8 cellular contexts compared by ENCODE assay signal in genomic region chr5:96963267-96963666, GRCh38. TPM values are rescaled to one million over a fixed set of nuclear protein-coding genes. Genes with fewer than 3 reads are reported as not detected.
DNase-seq lines count a peak whose midpoint lies in the region; ATAC-seq, FAIRE-seq and TF ChIP-seq lines count a peak whose summit lies in the region.

No MANE protein-coding gene starts in this region.

- H3K4me2 ChIP-seq in DOHH2 (ENCODE audit: low read length) (peak overlapping the region; percentile 75), neural progenitor cell (no peak overlapping the region)

- peaks cover 55% of the 10 kb centered on the region for H3K4me1 ChIP-seq in DOHH2 (ENCODE audit: control insufficient read depth, low read length)
- H3K4me1 ChIP-seq in adrenal gland (replicated peaks in 1 of 2), result peaks cover 19 to 47% of the 10 kb centered on the region in 2 donors
- H3K4me1 ChIP-seq in kidney (ENCODE audit: control insufficient read depth in 1 of 2, insufficient read depth in 1 of 2, low read depth in 1 of 2, low read length in 2 of 2), result peaks cover 3 to 6% of the 10 kb centered on the region in 2 donors
- H3K4me1 ChIP-seq in neural progenitor cell, result no peaks in the 10 kb centered on the region
- H3K4me1 ChIP-seq in testis, result no peaks in the 10 kb centered on the region

- H2AFZ ChIP-seq in neural progenitor cell (replicated peaks), result no peak overlapping the region

- H3K4me3 ChIP-seq in DOHH2 (ENCODE audit: low read length) (no peak overlapping the region), adrenal gland (no peak overlapping the region), kidney (ENCODE audit: low read length in 2 of 2) (no peak overlapping the region), neural progenitor cell (no peak overlapping the region), testis (no peak overlapping the region)

- no peak for FAIRE-seq in kidney (lab: Jason Lieb, UNC)

- DNase-seq in adrenal gland (peak; percentile 26 to 76 (median 46)), kidney (peak; percentile 66), NCI-H1417 treated with DMSO at 0.1 percent for 48 hours (lab: John Stamatoyannopoulos, UW) (no peak), neural progenitor cell (ENCODE audit: low spot score) (no peak), testis (no peak)

- H3K27me3 ChIP-seq in DOHH2 (ENCODE audit: control insufficient read depth, low read length), result no peaks in the 10 kb centered on the region
- H3K27me3 ChIP-seq in adrenal gland, result no peaks in the 10 kb centered on the region
- H3K27me3 ChIP-seq in neural progenitor cell, result no peaks in the 10 kb centered on the region
- H3K27me3 ChIP-seq in testis, result no peaks in the 10 kb centered on the region

- no peak overlapping the region for H3K9ac ChIP-seq in kidney (ENCODE audit: low read length in 2 of 2)
- no peak overlapping the region for H3K9ac ChIP-seq in neural progenitor cell

- H4K20me1 ChIP-seq in DOHH2 (ENCODE audit: control insufficient read depth, insufficient read depth, low read depth, low read length) (no peaks in the 10 kb centered on the region), neural progenitor cell (ENCODE audit: low read depth) (no peaks in the 10 kb centered on the region)

- H3K36me3 ChIP-seq in DOHH2 (ENCODE audit: control insufficient read depth, low read length) (peaks cover 34% of the 10 kb centered on the region), KOPT-K1 (ENCODE audit: insufficient read depth, low read length) (0 out of 2 replicates have a peak, but pooled peaks cover 7% of the 10 kb centered on the region), adrenal gland (replicated peaks in 1 of 2) (no peaks in the 10 kb centered on the region), kidney (ENCODE audit: control insufficient read depth in 1 of 2, insufficient read depth in 2 of 2, low read length in 2 of 2) (no peaks in the 10 kb centered on the region), neural progenitor cell (no peaks in the 10 kb centered on the region), testis (ENCODE audit: low read depth, missing control alignments) (no peaks in the 10 kb centered on the region)

- no peaks in the 10 kb centered on the region for H3K9me2 ChIP-seq in DOHH2 (replicated peaks; ENCODE audit: control insufficient read depth, low read length)

- TF ChIP-seq CTCF in DOHH2 (IDR thresholded peaks at IDR 0.05; ENCODE audit: low read depth, low read length, poor library complexity, severe bottlenecking) (no peak), adrenal gland (IDR thresholded peaks at IDR 0.05) (no peak), kidney (IDR thresholded peaks at IDR 0.05; ENCODE audit: borderline replicate concordance, extremely low read depth, insufficient read depth) (no peak), neural progenitor cell (IDR thresholded peaks at IDR 0.05) (no peak), testis (IDR thresholded peaks at IDR 0.05) (no peak)

- intact Hi-C loops in adrenal gland (cut with DNase I) (no loop called here), kidney (cut with DNase I) (no loop called here), testis (cut with DNase I; ENCODE audit: low total_unique reads) (no loop called here)

- H3K36me3 Mint-ChIP-seq in neural progenitor cell, result peaks cover 2% of the 10 kb centered on the region

- peaks cover 30% of the 10 kb centered on the region for H3F3A ChIP-seq in DOHH2 (ENCODE audit: control insufficient read depth, insufficient read depth)
- no peaks in the 10 kb centered on the region for H3F3A ChIP-seq in neural progenitor cell (ENCODE audit: low read depth)

- peaks cover 15% of the 10 kb centered on the region for H3K4me1 Mint-ChIP-seq in neural progenitor cell

- TF ChIP-seq POLR2A in adrenal gland (IDR thresholded peaks at IDR 0.05) (no peak), testis (IDR thresholded peaks at IDR 0.05) (no peak)

- H3K27ac Mint-ChIP-seq in neural progenitor cell, result no peak overlapping the region

- H3K79me2 ChIP-seq in DOHH2 (ENCODE audit: control insufficient read depth, low read length), result peaks cover 97% of the 10 kb centered on the region
- H3K79me2 ChIP-seq in neural progenitor cell (ENCODE audit: low read depth), result no peaks in the 10 kb centered on the region

- peaks cover 3% of the 10 kb centered on the region for H3K9me3 Mint-ChIP-seq in neural progenitor cell

- ATAC-seq in GM21423 (IDR thresholded peaks at IDR 0.05; ENCODE audit: unreplicated experiment), result peak; percentile 69

- no peak overlapping the region for H3K4me3 Mint-ChIP-seq in neural progenitor cell

- no peaks in the 10 kb centered on the region for H3K9me3 ChIP-seq in DOHH2 (ENCODE audit: control insufficient read depth, insufficient read depth, low read length)
- no peaks in the 10 kb centered on the region for H3K9me3 ChIP-seq in KOPT-K1 (ENCODE audit: insufficient read depth, low read length, poor library complexity, severe bottlenecking)
- H3K9me3 ChIP-seq in adrenal gland (replicated peaks in 1 of 3), result no peaks in the 10 kb centered on the region
- no peaks in the 10 kb centered on the region for H3K9me3 ChIP-seq in kidney (ENCODE audit: control insufficient read depth in 1 of 2, low read length in 2 of 2)
- no peaks in the 10 kb centered on the region for H3K9me3 ChIP-seq in neural progenitor cell (ENCODE audit: low read depth)
- H3K9me3 ChIP-seq in testis, result no peaks in the 10 kb centered on the region

- H3K27me3 Mint-ChIP-seq in neural progenitor cell (ENCODE audit: insufficient read depth, low read depth), result no peaks in the 10 kb centered on the region

- no peak overlapping the region for H3K27ac ChIP-seq in DOHH2 (ENCODE audit: low read depth, low read length)
- peak overlapping the region; percentile 83 for H3K27ac ChIP-seq in KOPT-K1 (ENCODE audit: low read depth, low read length, poor library complexity, severe bottlenecking)
- peak overlapping the region in 2 of 5 donors; percentile 13 to 15 for H3K27ac ChIP-seq in adrenal gland
- H3K27ac ChIP-seq in kidney (ENCODE audit: low read depth in 2 of 2, low read length in 2 of 2), result no peak overlapping the region
- no peak overlapping the region for H3K27ac ChIP-seq in neural progenitor cell
- H3K27ac ChIP-seq in testis, result no peak overlapping the region

- WGBS in adrenal gland, 4 donors, result 18 to 45% (median 27%) methylated on average over 3 of the region's 3 CpGs
- 36 to 55% methylated on average over 3 of the region's 3 CpGs for WGBS in testis, 2 donors

RNA-seq across cellular contexts. Expression of gene LNPEP, which starts 27.4 kb away (rescaled TPM):
- total RNA-seq in adrenal gland (10 to 100 TPM; 13.1 to 35.4 (median 22.2) TPM), kidney (74.3 TPM), neural progenitor cell (ENCODE audit: low replicate concordance) (7.0 and 19.6 TPM in 2 replicates), testis (10 to 100 TPM; 28.0 to 33.1 TPM)
- polyA plus RNA-seq in adrenal gland (1 to 10 TPM; 2.3 to 9.8 (median 3.2) TPM), kidney (ENCODE audit: insufficient read depth, low read depth, low replicate concordance) (6.5 TPM), testis (ENCODE audit: insufficient read depth, low read depth, low replicate concordance) (10.9 TPM)

Comparison
In these comparisons a context has a peak if more than half of its experiments do, and no peak if none do; other contexts are left out.
1. DNase-seq: peak in adrenal gland (7 of 7) and kidney (single experiment); none in NCI-H1417 treated with DMSO at 0.1 percent for 48 hours (single experiment), neural progenitor cell (single experiment) and testis (single experiment).